8 cellular contexts compared by ENCODE assay signal in the genomic region with DNA sequence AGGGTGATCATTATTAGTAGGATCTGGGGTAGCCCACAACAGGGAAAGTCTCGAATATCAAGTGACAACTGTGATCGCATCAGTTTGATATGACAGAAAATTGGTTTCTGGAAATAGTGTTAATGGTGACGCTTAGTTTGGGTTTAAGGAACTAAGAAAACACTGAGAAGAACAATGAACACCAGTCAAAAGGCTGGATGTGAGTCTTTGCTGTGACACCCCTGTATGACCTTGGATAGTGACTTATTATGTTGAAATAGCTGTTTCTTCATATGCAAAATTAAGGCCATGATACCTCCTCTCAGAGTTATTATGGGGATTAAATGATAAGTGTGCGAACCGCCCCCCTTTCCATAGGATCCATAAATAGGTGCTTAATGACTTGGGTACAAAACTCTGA. TPM values are rescaled to one million over a fixed set of nuclear protein-coding genes. Genes with fewer than 3 reads are reported as not detected.
A peak's percentile ranks its signal among the peaks of the same experiment; 100 is the strongest.
DNase-seq lines count a peak whose midpoint lies in the region; ATAC-seq, FAIRE-seq and TF ChIP-seq lines count a peak whose summit lies in the region.

No MANE protein-coding gene starts in this region.

- TF ChIP-seq CTCF in endodermal cell (conservative IDR thresholded peaks at IDR 0.05) (no peak), pancreas (IDR thresholded peaks at IDR 0.05) (no peak)

- DNase-seq in ELR (ENCODE audit: low read depth) (peak; percentile 27), NT2/D1 (ENCODE audit: low read depth, low spot score) (no peak), endodermal cell (no peak), pancreas (no peak), 8988T (no peak), head of caudate nucleus (no peak)
- DNase-seq in effector CD8-positive, alpha-beta T cell (lab: John Stamatoyannopoulos, UW): no peak
- DNase-seq in activated CD4-positive, alpha-beta T cell treated with anti-CD3 and anti-CD28 coated beads, Interleukin-2, amount 50 U/mL, for 4 hours: no peak

- peak overlapping the region; percentile 98 for H3K9ac ChIP-seq in NT2/D1 (ENCODE audit: insufficient read length, low read depth)
- peak overlapping the region; percentile 85 for H3K9ac ChIP-seq in endodermal cell (ENCODE audit: extremely low read depth, low read length, poor library complexity, severe bottlenecking)

- intact Hi-C loops in pancreas (cut with DNase I) (no loop called here), head of caudate nucleus (cut with DNase I) (no loop called here)

- H3K4me3 Mint-ChIP-seq in endodermal cell: peak overlapping the region; percentile 90

- H3K9me3 ChIP-seq in NT2/D1 (ENCODE audit: insufficient read depth, low read length) (0 out of 2 replicates have a peak, but pooled peaks cover 7% of the 10 kb centered on the region), endodermal cell (ENCODE audit: control insufficient read depth, low read length) (no peaks in the 10 kb centered on the region), pancreas (no peaks in the 10 kb centered on the region)

- peak overlapping the region; percentile 98 for H3K4me3 ChIP-seq in NT2/D1 (ENCODE audit: insufficient read length, low read depth)
- peak overlapping the region; percentile 97 for H3K4me3 ChIP-seq in endodermal cell (ENCODE audit: low read length)
- H3K4me3 ChIP-seq in pancreas: peak overlapping the region; percentile 76 to 97 (median 86)

- H3K27ac ChIP-seq in endodermal cell (ENCODE audit: low read depth, low read length) (no peak overlapping the region), pancreas (peak overlapping the region; percentile 78 to 92 (median 88))

- H3K36me3 ChIP-seq in NT2/D1 (ENCODE audit: insufficient read depth, insufficient read length, low read length) (peaks cover 20% of the 10 kb centered on the region), endodermal cell (ENCODE audit: control insufficient read depth, insufficient read depth, low read length) (no peaks in the 10 kb centered on the region), pancreas (no peaks in the 10 kb centered on the region)

- peak overlapping the region; percentile 84 for H3K27ac Mint-ChIP-seq in endodermal cell

- no peaks in the 10 kb centered on the region for H3K9me3 Mint-ChIP-seq in endodermal cell

- ATAC-seq in pancreas: no peak

- H3K27me3 ChIP-seq in NT2/D1 (ENCODE audit: insufficient read depth, insufficient read length) (no peaks in the 10 kb centered on the region), endodermal cell (ENCODE audit: control insufficient read depth, insufficient read depth, low read length, poor library complexity, severe bottlenecking) (no peaks in the 10 kb centered on the region), pancreas (no peaks in the 10 kb centered on the region)

- H3K27me3 Mint-ChIP-seq in endodermal cell (ENCODE audit: insufficient read depth): peaks cover 8% of the 10 kb centered on the region

- WGBS in endodermal cell (ENCODE audit: insufficient coverage in 1 of 2, insufficient read length in 1 of 2), 2 experiments: 43 to 52% methylated on average over 5 of the region's 5 CpGs
- WGBS in pancreas, 2 donors: 8 to 9% methylated on average over 5 of the region's 5 CpGs

- peaks cover 26% of the 10 kb centered on the region for H3K4me1 Mint-ChIP-seq in endodermal cell

- H3K4me1 ChIP-seq in NT2/D1 (ENCODE audit: insufficient read depth, insufficient read length): no peaks in the 10 kb centered on the region
- no peaks in the 10 kb centered on the region for H3K4me1 ChIP-seq in endodermal cell (ENCODE audit: control insufficient read depth, insufficient read depth, low read length)
- H3K4me1 ChIP-seq in pancreas: peaks cover 4 to 29% (median 17%) of the 10 kb centered on the region in 3 donors

- no peak for FAIRE-seq in pancreas (lab: Jason Lieb, UNC)

- no peaks in the 10 kb centered on the region for H3K36me3 Mint-ChIP-seq in endodermal cell (ENCODE audit: low read depth)

RNA-seq across cellular contexts. Expression of gene DNAJC25, which starts 0.9 kb away (rescaled TPM):
- total RNA-seq in endodermal cell: 1 to 10 TPM; 6.3 to 7.4 TPM
- polyA plus RNA-seq in endodermal cell (2013, experiment 1 of 2): 9.3 TPM
- 10.1 TPM for polyA plus RNA-seq in endodermal cell (2013, experiment 2 of 2)
- total RNA-seq in pancreas: 1 to 10 TPM; 2.2 to 4.1 (median 3.2) TPM
- polyA plus RNA-seq in pancreas: 1 to 10 TPM; 4.0 to 6.7 TPM

RNA-seq across cellular contexts. Expression of gene GNG10, which starts 29.4 kb away (rescaled TPM):
- total RNA-seq in endodermal cell (10 to 100 TPM; 27.7 to 39.7 TPM), pancreas (10 to 100 TPM in 2 of 6 donors, 1 to 10 TPM in 4; 4.5 to 16.8 (median 8.3) TPM)
- 41.3 TPM for polyA plus RNA-seq in endodermal cell (2013, experiment 1 of 2)
- 42.2 TPM for polyA plus RNA-seq in endodermal cell (2013, experiment 2 of 2)
- 10 to 100 TPM; 19.6 to 34.9 TPM for polyA plus RNA-seq in pancreas

RNA-seq across cellular contexts. Expression of gene PTGR1, which starts 32.6 kb away (rescaled TPM):
- 100 to 1,000 TPM; 204 to 442 TPM for total RNA-seq in endodermal cell
- 95.5 TPM for polyA plus RNA-seq in endodermal cell (2013, experiment 1 of 2)
- polyA plus RNA-seq in endodermal cell (2013, experiment 2 of 2): 87.1 TPM
- total RNA-seq in pancreas: 10 to 100 TPM in 4 of 6 donors, 1 to 10 TPM in 2; 7.6 to 28.8 (median 14.6) TPM
- polyA plus RNA-seq in pancreas: 10 to 100 TPM in 1 of 2 donors, 1 to 10 TPM in 1; 5.0 to 14.7 TPM

Comparison
In these comparisons a context has a peak if more than half of its experiments do, and no peak if none do; other contexts are left out.
1. RNA of gene PTGR1, which starts 32.6 kb away (total RNA-seq): 204 to 442 TPM in endodermal cell; 7.6 to 28.8 TPM in pancreas; every median in the first group is over 4 times any median in the second.
2. Peak in every context shown above with its lines, with median percentiles within 50 percentile points of each other: H3K4me3 ChIP-seq.